Comparison of ENCODE assay signal across 8 cellular contexts in the genomic region with DNA sequence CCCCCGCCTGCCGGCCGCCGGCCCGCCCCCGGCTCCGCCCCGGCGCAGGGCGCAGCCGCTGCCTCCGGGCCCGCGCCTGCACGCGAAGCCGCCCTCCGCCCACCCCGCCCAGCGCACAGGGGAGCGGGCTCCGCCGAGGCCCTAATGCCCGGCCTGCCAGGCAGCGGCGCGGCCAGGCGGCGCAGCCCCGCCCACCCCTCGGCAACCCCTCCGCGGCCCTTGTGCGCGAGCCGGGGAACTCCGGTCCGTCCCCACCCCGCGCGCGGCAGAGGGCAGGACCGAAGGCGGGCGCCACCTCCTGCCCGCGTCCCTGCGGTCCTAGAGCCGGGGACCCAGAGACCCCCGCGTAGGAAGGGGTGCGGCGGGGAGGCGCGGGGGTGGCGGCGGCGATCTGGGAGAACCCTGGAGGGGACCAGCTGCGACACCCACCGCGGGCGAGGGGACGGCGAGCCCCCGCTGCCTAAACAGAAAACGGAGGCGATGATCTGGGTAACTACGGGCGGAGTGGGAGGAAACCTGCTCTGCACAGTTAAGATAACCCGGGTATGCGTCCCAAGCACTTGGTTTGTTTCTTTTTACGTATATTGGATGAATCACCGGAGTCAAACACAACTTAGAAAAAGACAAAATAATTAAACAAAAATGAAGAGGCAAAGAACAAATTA. TPM values are rescaled to one million over a fixed set of nuclear protein-coding genes. Genes with fewer than 3 reads are reported as not detected.
DNase-seq lines count a peak whose midpoint lies in the region; ATAC-seq and TF ChIP-seq lines count a peak whose summit lies in the region.

No MANE protein-coding gene starts in this region.

- ATAC-seq in GM21825 (IDR thresholded peaks at IDR 0.05; ENCODE audit: unreplicated experiment): peak; percentile 74

- H3K27me3 Mint-ChIP-seq in neural progenitor cell (ENCODE audit: insufficient read depth, low read depth): peaks cover 2% of the 10 kb centered on the region

- H3K4me2 ChIP-seq in neural progenitor cell: peak overlapping the region; percentile 68

- H4K20me1 ChIP-seq in neural progenitor cell (ENCODE audit: low read depth): peaks cover 38% of the 10 kb centered on the region

- peaks cover 31% of the 10 kb centered on the region for H3K4me1 Mint-ChIP-seq in neural progenitor cell

- H3K27ac Mint-ChIP-seq in neural progenitor cell: peak overlapping the region; percentile 42

- H3K36me3 Mint-ChIP-seq in neural progenitor cell: no peaks in the 10 kb centered on the region

- H3K36me3 ChIP-seq in ES-I3 (ENCODE audit: insufficient read depth, low read length) (no peaks in the 10 kb centered on the region), neural progenitor cell (no peaks in the 10 kb centered on the region), stomach smooth muscle (ENCODE audit: control insufficient read depth in 2 of 2, insufficient read depth in 2 of 2, low read length in 2 of 2) (no peaks in the 10 kb centered on the region)

- peak; percentile 20 for TF ChIP-seq CTCF in fibroblast of villous mesenchyme (IDR thresholded peaks at IDR 0.05; ENCODE audit: insufficient read depth, low read depth, low read length)
- peak; percentile 18 for TF ChIP-seq CTCF in neural progenitor cell (IDR thresholded peaks at IDR 0.05)

- H3K4me1 ChIP-seq in ES-I3 (ENCODE audit: insufficient read depth, low read length) (peaks cover 7% of the 10 kb centered on the region; the same call in 1 of the 2 replicates), neural progenitor cell (no peaks in the 10 kb centered on the region), stomach smooth muscle (ENCODE audit: control insufficient read depth, insufficient read depth, low read length) (peaks cover 19% of the 10 kb centered on the region)

- H3K4me3 ChIP-seq in fibroblast of villous mesenchyme (ENCODE audit: low read depth, low read length) (peak overlapping the region; percentile 69), neural progenitor cell (peak overlapping the region; percentile 93), stomach smooth muscle (ENCODE audit: low read length in 2 of 2) (peak overlapping the region; percentile 61 to 81)

- peak overlapping the region; percentile 53 for H2AFZ ChIP-seq in neural progenitor cell (replicated peaks)

- peak; percentile 25 to 38 for DNase-seq in Kasumi-1 (lab: John Stamatoyannopoulos, UW)
- DNase-seq in SHP77 treated with DMSO at 0.1 percent for 48 hours (lab: John Stamatoyannopoulos, UW): peak; percentile 44
- peak; percentile 93 for DNase-seq in activated gamma-delta T cell treated with Interleukin-2 at 50 U/mL for 16 hours
- DNase-seq in fibroblast of villous mesenchyme (ENCODE audit: low read depth): peak; percentile 91
- peak; percentile 96 for DNase-seq in neural progenitor cell (ENCODE audit: low spot score)

- H3F3A ChIP-seq in neural progenitor cell (ENCODE audit: low read depth): peaks cover 13% of the 10 kb centered on the region

- H3K9ac ChIP-seq in ES-I3 (ENCODE audit: low read depth, low read length) (peak overlapping the region; percentile 79), neural progenitor cell (peak overlapping the region; percentile 30), stomach smooth muscle (ENCODE audit: low read length in 2 of 2) (peak overlapping the region; percentile 73 to 79)

- peak overlapping the region; percentile 89 for H3K4me3 Mint-ChIP-seq in neural progenitor cell

- no peaks in the 10 kb centered on the region for H3K9me3 Mint-ChIP-seq in neural progenitor cell

- H3K79me2 ChIP-seq in neural progenitor cell (ENCODE audit: low read depth): peaks cover 41% of the 10 kb centered on the region

- H3K9me3 ChIP-seq in ES-I3 (ENCODE audit: control insufficient read depth, insufficient read depth, low read length) (no peaks in the 10 kb centered on the region), neural progenitor cell (ENCODE audit: low read depth) (no peaks in the 10 kb centered on the region), stomach smooth muscle (ENCODE audit: control insufficient read depth in 2 of 2, low read length in 2 of 2) (no peaks in the 10 kb centered on the region)

- no peaks in the 10 kb centered on the region for H3K27me3 ChIP-seq in neural progenitor cell
- H3K27me3 ChIP-seq in stomach smooth muscle (ENCODE audit: control insufficient read depth in 1 of 2, insufficient read depth in 2 of 2, low read length in 2 of 2): no peaks in the 10 kb centered on the region

- H3K27ac ChIP-seq in neural progenitor cell: no peak overlapping the region
- peak overlapping the region; percentile 83 for H3K27ac ChIP-seq in stomach smooth muscle (ENCODE audit: low read length)

RNA-seq across cellular contexts. Expression of a gene that starts 0.4 kb away (rescaled TPM):
- 13.9 and 19.0 TPM in 2 replicates for total RNA-seq in fibroblast of villous mesenchyme
- 14.3 and 19.7 TPM in 2 replicates for total RNA-seq in neural progenitor cell (ENCODE audit: low replicate concordance)

Comparison
In these comparisons a context has a peak if more than half of its experiments do, and no peak if none do; other contexts are left out.
1. DNase-seq: peak in every context shown above with its lines; median percentile 96 in neural progenitor cell; 93 in activated gamma-delta T cell treated with Interleukin-2 at 50 U/mL for 16 hours; 91 in fibroblast of villous mesenchyme; 44 in SHP77 treated with DMSO at 0.1 percent for 48 hours; 32 in Kasumi-1.